23 cellular contexts compared by ENCODE assay signal in genomic region chr2:162294949-162295348, GRCh38. TPM values are rescaled to one million over a fixed set of nuclear protein-coding genes. Genes with fewer than 3 reads are reported as not detected.
"Had no signal": no experiment of that assay in that cellular context is flagged by ENCODE, and none has a peak within 500 bp of the region (broad histone marks: within the 10 kb centered on the region; RNA-seq: fewer than 3 reads in every experiment).

No MANE protein-coding gene starts in this region.

- H3K27ac Mint-ChIP-seq: activated B cell treated with CpG ODN at 0.5 μM for 24 hours; activated CD4-positive, alpha-beta memory T cell treated with anti-CD3 and anti-CD28 coated beads for 36 hours; activated CD4-positive, alpha-beta T cell treated with anti-CD3 and anti-CD28 coated beads, Interleukin-2, amount 10 ng/mL, durations not matched to agents 24 days and 14 days; activated naive CD4-positive, alpha-beta T cell treated with anti-CD3 and anti-CD28 coated beads, Interleukin-2, amount 50 U/mL, for 72 hours; activated naive CD8-positive, alpha-beta T cell treated with anti-CD3 and anti-CD28 coated beads, Interleukin-2, amount 50 U/mL, for 24 hours had no signal

- H3K4me2 ChIP-seq: PC-9 had no signal

- H3K4me3 ChIP-seq: PC-9, SK-N-MC had no signal

- H3K36me3 Mint-ChIP-seq: activated naive CD4-positive, alpha-beta T cell treated with anti-CD3 and anti-CD28 coated beads, Interleukin-2, amount 50 U/mL, for 72 hours; brain had no signal

- H3K4me1 Mint-ChIP-seq: activated B cell treated with CpG ODN at 0.5 μM for 24 hours; activated naive CD8-positive, alpha-beta T cell treated with anti-CD3 and anti-CD28 coated beads, Interleukin-2, amount 50 U/mL, for 24 hours; brain; central memory CD8-positive, alpha-beta T cell had no signal

- H3K4me3 Mint-ChIP-seq: activated B cell treated with CpG ODN at 0.5 μM for 24 hours; activated CD4-positive, alpha-beta memory T cell treated with anti-CD3 and anti-CD28 coated beads for 36 hours; activated CD4-positive, alpha-beta T cell treated with anti-CD3 and anti-CD28 coated beads, Interleukin-2, amount 10 ng/mL, durations not matched to agents 24 days and 14 days; activated naive CD8-positive, alpha-beta T cell treated with anti-CD3 and anti-CD28 coated beads, Interleukin-2, amount 50 U/mL, for 24 hours; activated T-cell treated with anti-CD3 and anti-CD28 coated beads, Interleukin-2, amount 50 U/mL, for 4 hours; brain; central memory CD8-positive, alpha-beta T cell had no signal

- DNase-seq: activated B cell treated with CpG ODN at 0.5 μM for 24 hours; activated CD4-positive, alpha-beta memory T cell treated with anti-CD3 and anti-CD28 coated beads for 36 hours; activated CD4-positive, alpha-beta T cell treated with anti-CD3 and anti-CD28 coated beads for 1 hour; activated CD4-positive, alpha-beta T cell treated with anti-CD3 and anti-CD28 coated beads, Interleukin-2, amount 10 ng/mL, durations not matched to agents 24 days and 14 days; activated CD8-positive, alpha-beta memory T cell treated with anti-CD3 and anti-CD28 coated beads for 24 hours; activated effector memory CD4-positive, alpha-beta T cell treated with anti-CD3 and anti-CD28 coated beads, Interleukin-2, amount 50 U/mL, for 16 hours; activated naive CD4-positive, alpha-beta T cell treated with Interleukin-2 at 50 U/mL for 16 hours; activated naive CD8-positive, alpha-beta T cell treated with anti-CD3 and anti-CD28 coated beads, Interleukin-2, amount 50 U/mL, for 24 hours; activated T-cell treated with anti-CD3 and anti-CD28 coated beads, Interleukin-2, amount 50 U/mL, for 4 hours; amygdala; KG1; NCI-H1105 treated with DMSO at 0.1 percent for 48 hours; NCI-H1436 treated with DMSO at 0.1 percent for 48 hours; NCI-H187; NCI-H2081; NCI-H510A treated with DMSO at 0.1 percent for 48 hours; NCI-H69; PC-9; SHP77 treated with DMSO at 0.1 percent for 48 hours had no signal

- H3K27me3 Mint-ChIP-seq: activated B cell treated with CpG ODN at 0.5 μM for 24 hours; activated CD4-positive, alpha-beta memory T cell treated with anti-CD3 and anti-CD28 coated beads for 36 hours; activated CD4-positive, alpha-beta T cell treated with anti-CD3 and anti-CD28 coated beads, Interleukin-2, amount 10 ng/mL, durations not matched to agents 24 days and 14 days; activated naive CD8-positive, alpha-beta T cell treated with anti-CD3 and anti-CD28 coated beads, Interleukin-2, amount 50 U/mL, for 24 hours; brain; central memory CD8-positive, alpha-beta T cell had no signal

- H3K27ac ChIP-seq: PC-9 had no signal

- H2AFZ ChIP-seq: PC-9 had no signal

- H3K9me3 Mint-ChIP-seq: activated B cell treated with CpG ODN at 0.5 μM for 24 hours; activated CD4-positive, alpha-beta memory T cell treated with anti-CD3 and anti-CD28 coated beads for 36 hours; activated CD4-positive, alpha-beta T cell treated with anti-CD3 and anti-CD28 coated beads, Interleukin-2, amount 10 ng/mL, durations not matched to agents 24 days and 14 days; activated naive CD4-positive, alpha-beta T cell treated with anti-CD3 and anti-CD28 coated beads, Interleukin-2, amount 50 U/mL, for 72 hours; activated naive CD8-positive, alpha-beta T cell treated with anti-CD3 and anti-CD28 coated beads, Interleukin-2, amount 50 U/mL, for 24 hours; activated T-cell treated with anti-CD3 and anti-CD28 coated beads, Interleukin-2, amount 50 U/mL, for 4 hours; central memory CD8-positive, alpha-beta T cell had no signal

- ATAC-seq: activated naive CD4-positive, alpha-beta T cell treated with anti-CD3 and anti-CD28 coated beads, Interleukin-2, amount 50 U/mL, for 72 hours; activated naive CD8-positive, alpha-beta T cell treated with anti-CD3 and anti-CD28 coated beads, Interleukin-2, amount 50 U/mL, for 24 hours; activated T-cell treated with anti-CD3 and anti-CD28 coated beads, Interleukin-2, amount 50 U/mL, for 4 hours had no signal

RNA-seq across cellular contexts. Expression of gene FAP, which starts 51.7 kb away (rescaled TPM):
- total RNA-seq: activated B cell treated with CpG ODN at 0.5 μM for 24 hours; activated CD4-positive, alpha-beta memory T cell treated with anti-CD3 and anti-CD28 coated beads for 36 hours; activated CD4-positive, alpha-beta T cell treated with anti-CD3 and anti-CD28 coated beads, Interleukin-2, amount 10 ng/mL, durations not matched to agents 24 days and 14 days; activated T-cell treated with anti-CD3 and anti-CD28 coated beads, Interleukin-2, amount 50 U/mL, for 4 hours; PC-9 had no signal
